23 cellular contexts compared by ENCODE assay signal in genomic region chr4:145847764-145848163, GRCh38.
"Had no signal": no experiment of that assay in that cellular context is flagged by ENCODE, and none has a peak within 500 bp of the region (broad histone marks: within the 10 kb centered on the region; RNA-seq: fewer than 3 reads in every experiment).

No MANE protein-coding gene starts in this region.

- H3K9me3 Mint-ChIP-seq: activated CD4-positive, alpha-beta T cell treated with anti-CD3 and anti-CD28 coated beads, Interleukin-2, amount 10 ng/mL, durations not matched to agents 24 days and 14 days; activated naive CD8-positive, alpha-beta T cell treated with anti-CD3 and anti-CD28 coated beads for 36 hours; activated T-helper 1 cell treated with anti-CD3 and anti-CD28 coated beads, Interleukin-12 subunit alpha, Interleukin-12 subunit beta, Interleukin-2, Interleukin-4 antibody, amounts not matched to agents 30 ng/mL and 10 ng/mL and 1 ng/mL, durations not matched to agents 14 hours and 24 hours and 36 hours; central memory CD8-positive, alpha-beta T cell; effector memory CD8-positive, alpha-beta T cell; neural crest cell; T-helper 2 cell treated with Interferon-gamma antibody and Interleukin-4, amounts not matched to agents 5 μg/mL and 100 μg/mL, for 36 hours had no signal

- ATAC-seq: body of pancreas; effector memory CD8-positive, alpha-beta T cell; stimulated activated naive CD8-positive, alpha-beta T cell treated with anti-CD3 and anti-CD28 coated beads, Interleukin-15, Interleukin-2, amounts not matched to agents 100 U/mL and 50 U/mL, for 24 hours had no signal

- H3K4me3 Mint-ChIP-seq: activated CD4-positive, alpha-beta T cell treated with anti-CD3 and anti-CD28 coated beads, Interleukin-2, amount 10 ng/mL, durations not matched to agents 24 days and 14 days; activated naive CD8-positive, alpha-beta T cell treated with anti-CD3 and anti-CD28 coated beads for 36 hours; activated T-helper 1 cell treated with anti-CD3 and anti-CD28 coated beads, Interleukin-12 subunit alpha, Interleukin-12 subunit beta, Interleukin-2, Interleukin-4 antibody, amounts not matched to agents 30 ng/mL and 10 ng/mL and 1 ng/mL, durations not matched to agents 14 hours and 24 hours and 36 hours; central memory CD8-positive, alpha-beta T cell; effector memory CD8-positive, alpha-beta T cell; neural crest cell; T-helper 2 cell treated with Interferon-gamma antibody and Interleukin-4, amounts not matched to agents 5 μg/mL and 100 μg/mL, for 36 hours had no signal

- H3K4me1 ChIP-seq: body of pancreas, SJSA1, testis had no signal

- H3K27ac Mint-ChIP-seq: activated CD4-positive, alpha-beta T cell treated with anti-CD3 and anti-CD28 coated beads, Interleukin-2, amount 10 ng/mL, durations not matched to agents 24 days and 14 days; activated naive CD8-positive, alpha-beta T cell treated with anti-CD3 and anti-CD28 coated beads for 36 hours; activated T-helper 1 cell treated with anti-CD3 and anti-CD28 coated beads, Interleukin-12 subunit alpha, Interleukin-12 subunit beta, Interleukin-2, Interleukin-4 antibody, amounts not matched to agents 30 ng/mL and 10 ng/mL and 1 ng/mL, durations not matched to agents 14 hours and 24 hours and 36 hours; T-helper 2 cell treated with Interferon-gamma antibody and Interleukin-4, amounts not matched to agents 5 μg/mL and 100 μg/mL, for 36 hours had no signal

- H3K9me3 ChIP-seq: body of pancreas, heart left ventricle, ovary, SJSA1, testis, upper lobe of left lung had no signal

- H3K27ac ChIP-seq: body of pancreas, coronary artery, epithelial cell of prostate, heart left ventricle, ovary, SJSA1, testis, upper lobe of left lung had no signal

- H3K27me3 Mint-ChIP-seq: activated CD4-positive, alpha-beta T cell treated with anti-CD3 and anti-CD28 coated beads, Interleukin-2, amount 10 ng/mL, durations not matched to agents 24 days and 14 days; activated naive CD8-positive, alpha-beta T cell treated with anti-CD3 and anti-CD28 coated beads for 36 hours; central memory CD8-positive, alpha-beta T cell; effector memory CD8-positive, alpha-beta T cell had no signal

- H3K4me3 ChIP-seq: body of pancreas, coronary artery, heart left ventricle, ovary, SJSA1, testis, upper lobe of left lung had no signal

- H3K36me3 ChIP-seq: ovary had no signal

- DNase-seq: activated CD4-positive, alpha-beta T cell treated with anti-CD3 and anti-CD28 coated beads, Interleukin-2, amount 10 ng/mL, durations not matched to agents 24 days and 14 days; activated CD4-positive, CD25-positive, alpha-beta regulatory T cell; activated CD8-positive, alpha-beta memory T cell treated with anti-CD3 and anti-CD28 coated beads for 24 hours; activated naive CD8-positive, alpha-beta T cell treated with anti-CD3 and anti-CD28 coated beads for 36 hours; body of pancreas; effector memory CD8-positive, alpha-beta T cell; foreskin melanocyte; heart left ventricle; mesenchymal stem cell; ovary; retina; stimulated activated CD4-positive, alpha-beta T cell treated with anti-CD3 and anti-CD28 coated beads, Interleukin-4, amount 100 ng/mL, for 24 hours; stimulated activated CD8-positive, alpha-beta memory T cell treated with anti-CD3 and anti-CD28 coated beads, Interleukin-4, amount 100 ng/mL, for 48 hours; stimulated activated naive CD8-positive, alpha-beta T cell treated with anti-CD3 and anti-CD28 coated beads, Interleukin-15, Interleukin-2, amounts not matched to agents 100 U/mL and 50 U/mL, for 24 hours; testis; upper lobe of left lung had no signal

- H3K27me3 ChIP-seq: body of pancreas, heart left ventricle, ovary, SJSA1, testis, upper lobe of left lung had no signal
